Comparison of ENCODE assay signal across 1 cellular context in genomic region chr11:66986178-66986545, GRCh38.
TF ChIP-seq lines count a peak whose summit lies in the region.

No MANE protein-coding gene starts in this region.

TF ChIP-seq in GM23338, 12 proteins besides CTCF, POLR2A, EP300 and RAD21:
- TF ChIP-seq ZNF462 (CRISPR knock-in tag; IDR thresholded peaks at IDR 0.05) (no peak), POLR2AphosphoS5 (IDR thresholded peaks at IDR 0.05; ENCODE audit: low read depth) (no peak), CREB1 (CRISPR knock-in tag; IDR thresholded peaks at IDR 0.05; ENCODE audit: low read depth) (no peak), REST (IDR thresholded peaks at IDR 0.05; ENCODE audit: unreplicated experiment) (no peak), EZH2 (IDR thresholded peaks at IDR 0.05; ENCODE audit: low read depth, unreplicated experiment) (no peak), STAT1 (IDR thresholded peaks at IDR 0.05; ENCODE audit: unreplicated experiment) (no peak), ZNF114 (CRISPR knock-in tag; IDR thresholded peaks at IDR 0.05) (no peak), EZH2phosphoT487 (IDR thresholded peaks at IDR 0.05; ENCODE audit: unreplicated experiment) (no peak), NANOG (IDR thresholded peaks at IDR 0.05; ENCODE audit: borderline replicate concordance) (no peak), ETS1 (IDR thresholded peaks at IDR 0.05) (no peak), JUNB (IDR thresholded peaks at IDR 0.05; ENCODE audit: unreplicated experiment) (no peak), ZNF331 (CRISPR knock-in tag; IDR thresholded peaks at IDR 0.05; ENCODE audit: low read depth) (no peak)
